Comparison of ENCODE assay signal across 8 cellular contexts in genomic region chr7:150992833-150993302, GRCh38. TPM values are rescaled to one million over a fixed set of nuclear protein-coding genes. Genes with fewer than 3 reads are reported as not detected.
DNase-seq lines count a peak whose midpoint lies in the region; ATAC-seq and TF ChIP-seq lines count a peak whose summit lies in the region.

No MANE protein-coding gene starts in this region.

- H3K4me3 Mint-ChIP-seq in activated CD4-positive, alpha-beta T cell treated with anti-CD3 and anti-CD28 coated beads, Interleukin-2, amount 10 ng/mL, durations not matched to agents 7 days and 5 days, result no peak overlapping the region

- 24 to 28% methylated on average over 5 of the region's 5 CpGs for WGBS in GM23248 (ENCODE audit: low coverage in 1 of 2, low lambda C conversion rate in 2 of 2, missing lambda C conversion rate in 2 of 2), 2 experiments

- no peaks in the 10 kb centered on the region for H4K20me1 ChIP-seq in GM23248 (ENCODE audit: insufficient read depth)

- peaks cover 12% of the 10 kb centered on the region for H3K36me3 Mint-ChIP-seq in activated CD4-positive, alpha-beta T cell treated with anti-CD3 and anti-CD28 coated beads, Interleukin-2, amount 10 ng/mL, durations not matched to agents 7 days and 5 days (ENCODE audit: low read depth)

- CTCF ChIA-PET in RWPE1 (lab: Yijun Ruan, JAX), result no interaction called here
- CTCF ChIA-PET in activated CD4-positive, alpha-beta T cell treated with anti-CD3 and anti-CD28 coated beads, Interleukin-2, amount 10 ng/mL, durations not matched to agents 7 days and 5 days (lab: Charles Lee), result interaction anchor here (0.9 to 1.2 kb wide), 3 partner anchors 9 to 18 kb away, joined by 3 to 5 read pairs (median 3); no protein-coding TSS in a partner anchor

- H3K9me3 ChIP-seq in GM23248 (ENCODE audit: low read depth), result no peaks in the 10 kb centered on the region

- no peaks in the 10 kb centered on the region for H3K36me3 ChIP-seq in GM23248 (ENCODE audit: low read depth)

- no peak for TF ChIP-seq CTCF in RWPE1 (conservative IDR thresholded peaks at IDR 0.05; ENCODE audit: low read depth)

- no peak overlapping the region for H2AFZ ChIP-seq in GM23248

- H3K9ac ChIP-seq in GM23248, result no peak overlapping the region

- H3K4me2 ChIP-seq in GM23248 (ENCODE audit: unreplicated experiment), result no peak overlapping the region

- no peaks in the 10 kb centered on the region for H3F3A ChIP-seq in GM23248 (ENCODE audit: insufficient read depth)

- H3K4me1 Mint-ChIP-seq in activated CD4-positive, alpha-beta T cell treated with anti-CD3 and anti-CD28 coated beads, Interleukin-2, amount 10 ng/mL, durations not matched to agents 7 days and 5 days, result peaks cover 47% of the 10 kb centered on the region

- H3K27me3 ChIP-seq in GM23248 (replicated peaks; ENCODE audit: insufficient read depth), result no peaks in the 10 kb centered on the region; the same call in 1 of the 2 replicates

- H3K27me3 Mint-ChIP-seq in activated CD4-positive, alpha-beta T cell treated with anti-CD3 and anti-CD28 coated beads, Interleukin-2, amount 10 ng/mL, durations not matched to agents 7 days and 5 days, result no peaks in the 10 kb centered on the region

- no peaks in the 10 kb centered on the region for H3K9me2 ChIP-seq in GM23248 (ENCODE audit: insufficient read depth)

- H3K79me2 ChIP-seq in GM23248 (ENCODE audit: insufficient read depth), result no peaks in the 10 kb centered on the region

- H3K27ac ChIP-seq in GM23248, result no peak overlapping the region
- no peak overlapping the region for H3K27ac ChIP-seq in RWPE1

- POLR2A ChIA-PET in RWPE1 (lab: Yijun Ruan, JAX; ENCODE audit: low non-redundant PET), result no interaction called here
- POLR2A ChIA-PET in activated CD4-positive, alpha-beta T cell treated with anti-CD3 and anti-CD28 coated beads, Interleukin-2, amount 10 ng/mL, durations not matched to agents 7 days and 5 days (lab: Charles Lee), result interaction anchor here (0.5 kb wide), 1 partner anchor 111 kb away, joined by 3 read pairs; no protein-coding TSS in a partner anchor

- no peak overlapping the region for H3K27ac Mint-ChIP-seq in activated CD4-positive, alpha-beta T cell treated with anti-CD3 and anti-CD28 coated beads, Interleukin-2, amount 10 ng/mL, durations not matched to agents 7 days and 5 days

- H3K4me3 ChIP-seq in GM23248, result no peak overlapping the region

- H3K4me1 ChIP-seq in GM23248 (ENCODE audit: insufficient read depth), result no peaks in the 10 kb centered on the region

- H3K9me3 Mint-ChIP-seq in activated CD4-positive, alpha-beta T cell treated with anti-CD3 and anti-CD28 coated beads, Interleukin-2, amount 10 ng/mL, durations not matched to agents 7 days and 5 days, result peaks cover 21% of the 10 kb centered on the region

- DNase-seq in CD1c-positive myeloid dendritic cell (ENCODE audit: extremely low spot score) (peak; percentile 27), GM23248 (peak; percentile 49), SK-MEL-5 (ENCODE audit: low read depth, low spot score) (peak; percentile 78), iPS-NIHi11 (ENCODE audit: low spot score) (peak; percentile 76), RWPE1 (ENCODE audit: low spot score) (no peak), NCI-H2029 treated with DMSO at 0.1 percent for 48 hours (lab: John Stamatoyannopoulos, UW) (no peak)
- DNase-seq in activated CD4-positive, alpha-beta T cell treated with anti-CD3 and anti-CD28 coated beads, Interleukin-2, amount 10 ng/mL, durations not matched to agents 7 days and 5 days, result no peak

- in situ Hi-C loops in GM23248 (cut with MboI), result loop anchor here (10.0 kb wide), 1 partner anchor 62 kb away; the partner anchor contains the start of genes CDK5 and SLC4A2
- in situ Hi-C loops in SK-MEL-5 (cut with HindIII; ENCODE audit: low pct_unique_long_range_greater_than_20kb, low sequenced_read_pairs), result no loop called here

- ATAC-seq in GM21360 (IDR thresholded peaks at IDR 0.05; ENCODE audit: unreplicated experiment), result no peak

RNA-seq across cellular contexts. Expression of gene NOS3, which starts 2.1 kb away (rescaled TPM):
- total RNA-seq in GM23248 (2014; rRNA removed; shearing (Covaris generic)), result 0.13 and 0.32 TPM in 2 replicates
- polyA plus RNA-seq in GM23248 (2016; fragmentation: Nextera tagmentation; extraction: Ambion mirVana), result 0.61 and 0.83 TPM in 2 replicates
- total RNA-seq in SK-MEL-5 (2014; rRNA removed; shearing (Covaris generic)), result 0.03 TPM in 1 of 2 replicates, not detected in the other
- polyA plus RNA-seq in SK-MEL-5 (2015; cell fraction: cytosol; rRNA removed), result not detected in 2 replicates
- polyA plus RNA-seq in SK-MEL-5 (2015; cell fraction: nucleus; rRNA removed), result not detected in 2 replicates
- 10 to 100 TPM; 21.6 to 22.3 TPM for total RNA-seq in activated CD4-positive, alpha-beta T cell treated with anti-CD3 and anti-CD28 coated beads, Interleukin-2, amount 10 ng/mL, durations not matched to agents 7 days and 5 days

RNA-seq across cellular contexts. Expression of gene KCNH2, which starts 14.7 kb away (rescaled TPM):
- not detected in 2 replicates for total RNA-seq in GM23248 (2014; rRNA removed; shearing (Covaris generic))
- polyA plus RNA-seq in GM23248 (2016; fragmentation: Nextera tagmentation; extraction: Ambion mirVana), result not detected in 2 replicates
- 0.05 and 0.37 TPM in 2 replicates for total RNA-seq in SK-MEL-5 (2014; rRNA removed; shearing (Covaris generic))
- 0.14 and 0.27 TPM in 2 replicates for polyA plus RNA-seq in SK-MEL-5 (2015; cell fraction: cytosol; rRNA removed)
- 0.54 TPM in 1 of 2 replicates, not detected in the other for polyA plus RNA-seq in SK-MEL-5 (2015; cell fraction: nucleus; rRNA removed)
- under 1 TPM; 0.27 to 0.30 TPM for total RNA-seq in activated CD4-positive, alpha-beta T cell treated with anti-CD3 and anti-CD28 coated beads, Interleukin-2, amount 10 ng/mL, durations not matched to agents 7 days and 5 days

RNA-seq across cellular contexts. Expression of gene ATG9B, which starts 31.4 kb away (rescaled TPM):
- not detected in 2 replicates for total RNA-seq in GM23248 (2014; rRNA removed; shearing (Covaris generic))
- polyA plus RNA-seq in GM23248 (2016; fragmentation: Nextera tagmentation; extraction: Ambion mirVana), result 0.79 and 0.81 TPM in 2 replicates
- 0.13 and 0.27 TPM in 2 replicates for total RNA-seq in SK-MEL-5 (2014; rRNA removed; shearing (Covaris generic))
- 0.05 and 0.11 TPM in 2 replicates for polyA plus RNA-seq in SK-MEL-5 (2015; cell fraction: cytosol; rRNA removed)
- 0.58 and 5.6 TPM in 2 replicates for polyA plus RNA-seq in SK-MEL-5 (2015; cell fraction: nucleus; rRNA removed)
- 10 to 100 TPM; 12.1 to 12.3 TPM for total RNA-seq in activated CD4-positive, alpha-beta T cell treated with anti-CD3 and anti-CD28 coated beads, Interleukin-2, amount 10 ng/mL, durations not matched to agents 7 days and 5 days

RNA-seq across cellular contexts. Expression of gene ABCB8, which starts 35.4 kb away (rescaled TPM):
- 31.6 and 32.2 TPM in 2 replicates for total RNA-seq in GM23248 (2014; rRNA removed; shearing (Covaris generic))
- polyA plus RNA-seq in GM23248 (2016; fragmentation: Nextera tagmentation; extraction: Ambion mirVana), result 28.5 and 29.6 TPM in 2 replicates
- total RNA-seq in SK-MEL-5 (2014; rRNA removed; shearing (Covaris generic)), result 47.9 and 55.7 TPM in 2 replicates
- 74.9 and 76.1 TPM in 2 replicates for polyA plus RNA-seq in SK-MEL-5 (2015; cell fraction: cytosol; rRNA removed)
- polyA plus RNA-seq in SK-MEL-5 (2015; cell fraction: nucleus; rRNA removed), result 151 and 159 TPM in 2 replicates
- 10 to 100 TPM; 57.5 to 67.8 TPM for total RNA-seq in activated CD4-positive, alpha-beta T cell treated with anti-CD3 and anti-CD28 coated beads, Interleukin-2, amount 10 ng/mL, durations not matched to agents 7 days and 5 days

RNA-seq across cellular contexts. Expression of gene ASIC3, which starts 55.5 kb away (rescaled TPM):
- total RNA-seq in GM23248 (2014; rRNA removed; shearing (Covaris generic)), result 1.1 TPM in 1 of 2 replicates, not detected in the other
- 0.26 TPM in 1 of 2 replicates, not detected in the other for polyA plus RNA-seq in GM23248 (2016; fragmentation: Nextera tagmentation; extraction: Ambion mirVana)
- 0.42 and 0.93 TPM in 2 replicates for total RNA-seq in SK-MEL-5 (2014; rRNA removed; shearing (Covaris generic))
- 0.33 and 2.8 TPM in 2 replicates for polyA plus RNA-seq in SK-MEL-5 (2015; cell fraction: cytosol; rRNA removed)
- polyA plus RNA-seq in SK-MEL-5 (2015; cell fraction: nucleus; rRNA removed), result 30.6 and 48.7 TPM in 2 replicates
- 1 to 10 TPM; 6.0 to 8.3 TPM for total RNA-seq in activated CD4-positive, alpha-beta T cell treated with anti-CD3 and anti-CD28 coated beads, Interleukin-2, amount 10 ng/mL, durations not matched to agents 7 days and 5 days

Comparison
In these comparisons a context has a peak if more than half of its experiments do, and no peak if none do; other contexts are left out.
1. DNase-seq: peak in CD1c-positive myeloid dendritic cell (single experiment), GM23248 (single experiment), SK-MEL-5 (single experiment) and iPS-NIHi11 (single experiment); none in RWPE1 (single experiment), activated CD4-positive, alpha-beta T cell treated with anti-CD3 and anti-CD28 coated beads, Interleukin-2, amount 10 ng/mL, durations not matched to agents 7 days and 5 days (single experiment) and NCI-H2029 treated with DMSO at 0.1 percent for 48 hours (single experiment).
2. RNA of gene NOS3, which starts 2.1 kb away (total RNA-seq): 21.6 to 22.3 TPM in activated CD4-positive, alpha-beta T cell treated with anti-CD3 and anti-CD28 coated beads, Interleukin-2, amount 10 ng/mL, durations not matched to agents 7 days and 5 days; 0.13 to 0.32 TPM in GM23248 and 0.03 TPM in SK-MEL-5; every median in the first group is over 10 times any median in the second.
3. RNA of gene ATG9B, which starts 31.4 kb away (total RNA-seq): 12.1 to 12.3 TPM in activated CD4-positive, alpha-beta T cell treated with anti-CD3 and anti-CD28 coated beads, Interleukin-2, amount 10 ng/mL, durations not matched to agents 7 days and 5 days; 0.13 to 0.27 TPM in SK-MEL-5 and not detected in GM23248; every median in the first group is over 10 times any median in the second.